Comparison of ENCODE assay signal across 1 cellular context in genomic region chr3:51672083-51672475, GRCh38.
TF ChIP-seq lines count a peak whose summit lies in the region.

No MANE protein-coding gene starts in this region.

TF ChIP-seq in K562, 482 proteins besides CTCF, POLR2A, EP300 and RAD21:
- peak; percentile 3 for TF ChIP-seq SAP30 (IDR thresholded peaks at IDR 0.05; ENCODE audit: borderline replicate concordance, insufficient read depth, low read depth, low read length, poor library complexity, severe bottlenecking)
- TF ChIP-seq, protein P1, sequence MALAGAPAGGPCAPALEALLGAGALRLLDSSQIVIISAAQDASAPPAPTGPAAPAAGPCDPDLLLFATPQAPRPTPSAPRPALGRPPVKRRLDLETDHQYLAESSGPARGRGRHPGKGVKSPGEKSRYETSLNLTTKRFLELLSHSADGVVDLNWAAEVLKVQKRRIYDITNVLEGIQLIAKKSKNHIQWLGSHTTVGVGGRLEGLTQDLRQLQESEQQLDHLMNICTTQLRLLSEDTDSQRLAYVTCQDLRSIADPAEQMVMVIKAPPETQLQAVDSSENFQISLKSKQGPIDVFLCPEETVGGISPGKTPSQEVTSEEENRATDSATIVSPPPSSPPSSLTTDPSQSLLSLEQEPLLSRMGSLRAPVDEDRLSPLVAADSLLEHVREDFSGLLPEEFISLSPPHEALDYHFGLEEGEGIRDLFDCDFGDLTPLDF (CRISPR knock-in tag; IDR thresholded peaks at IDR 0.05): no peak
